Comparison of ENCODE assay signal across 9 cellular contexts in the genomic region with DNA sequence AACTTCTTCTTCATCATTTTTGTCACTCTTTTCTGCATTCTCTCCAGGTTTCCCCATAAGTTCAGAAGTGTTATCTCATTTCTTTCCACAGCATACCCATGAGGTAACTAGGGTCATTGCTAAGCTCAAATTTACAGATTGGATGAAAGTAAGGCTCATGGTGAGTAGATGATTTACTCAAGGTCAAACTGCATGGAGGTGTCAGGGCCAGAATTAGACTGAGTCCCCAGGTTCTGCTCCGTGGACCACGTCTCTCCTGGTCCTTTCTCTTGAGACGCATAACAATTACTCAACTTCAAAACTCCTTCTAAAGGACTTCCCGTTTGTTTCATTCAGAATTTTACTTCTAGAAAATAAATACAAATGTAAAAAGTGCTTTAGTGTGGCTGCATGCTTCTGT. TPM values are rescaled to one million over a fixed set of nuclear protein-coding genes. Genes with fewer than 3 reads are reported as not detected.
"Had no signal": no experiment of that assay in that cellular context is flagged by ENCODE, and none has a peak within 500 bp of the region (broad histone marks: within the 10 kb centered on the region; RNA-seq: fewer than 3 reads in every experiment).

No MANE protein-coding gene starts in this region.

- ATAC-seq: GM23338, HepG2 had no signal

- DNase-seq: H9, HCEC 1CT, KBM-7 had no signal

- H3K9me3 Mint-ChIP-seq: GM23338, H9, IgD-negative memory B cell had no signal

- H3K4me3 Mint-ChIP-seq: GM23338, H9, IgD-negative memory B cell had no signal

- H3K4me1 Mint-ChIP-seq: GM23338, IgD-negative memory B cell had no signal

- FAIRE-seq: H1, H54, HepG2 had no signal

- H3K36me3 Mint-ChIP-seq: IgD-negative memory B cell had no signal

- H3K27ac Mint-ChIP-seq: GM23338, H9 had no signal

RNA-seq across cellular contexts. Expression of a gene that starts 43.4 kb away (rescaled TPM):
- total RNA-seq: GM23338, H1, H9, HepG2, HT1080 had no signal
